ENCODE assay signal across 8 cellular contexts in genomic region chr5:150138551-150139265, GRCh38. TPM values are rescaled to one million over a fixed set of nuclear protein-coding genes. Genes with fewer than 3 reads are reported as not detected.
A peak's percentile ranks its signal among the peaks of the same experiment; 100 is the strongest.
DNase-seq lines count a peak whose midpoint lies in the region; ATAC-seq and TF ChIP-seq lines count a peak whose summit lies in the region.

No MANE protein-coding gene starts in this region.

- H3K27ac Mint-ChIP-seq in Caco-2 (ENCODE audit: unreplicated experiment): peak overlapping the region; percentile 92

- WGBS in psoas muscle, 3 donors: 60 to 63% (median 63%) methylated on average over 10 of the region's 10 CpGs

- no peaks in the 10 kb centered on the region for H3K27me3 ChIP-seq in Caco-2 (replicated peaks; ENCODE audit: control insufficient read depth, insufficient read depth, low read length)
- no peaks in the 10 kb centered on the region for H3K27me3 ChIP-seq in right atrium auricular region
- no peaks in the 10 kb centered on the region for H3K27me3 ChIP-seq in psoas muscle (ENCODE audit: insufficient read depth in 3 of 3, low read length in 2 of 3)

- peaks cover 58% of the 10 kb centered on the region for H3K4me1 Mint-ChIP-seq in Caco-2 (ENCODE audit: low read depth, unreplicated experiment)

- no TSS peak for BruUV-seq in Caco-2 (replicated peaks; lab: Mats Ljungman, UMichigan)

- ATAC-seq in psoas muscle (no peak), HG03571 (IDR thresholded peaks at IDR 0.05; ENCODE audit: unreplicated experiment) (no peak)

- H3K36me3 Mint-ChIP-seq in Caco-2 (ENCODE audit: insufficient read depth, unreplicated experiment): peaks cover 11% of the 10 kb centered on the region

- H3K4me3 ChIP-seq in Caco-2 (ENCODE audit: low read depth, low read length) (no peak overlapping the region), right atrium auricular region (no peak overlapping the region), psoas muscle (no peak overlapping the region)

- intact Hi-C loops in Caco-2 (cut with micrococcal nuclease; ENCODE audit: unreplicated experiment) (no loop called here), psoas muscle (cut with DNase I) (no loop called here)

- H3K9me3 ChIP-seq in Caco-2: no peaks in the 10 kb centered on the region
- H3K9me3 ChIP-seq in right atrium auricular region: no peaks in the 10 kb centered on the region
- H3K9me3 ChIP-seq in psoas muscle: no peaks in the 10 kb centered on the region

- H3K4me1 ChIP-seq in Caco-2 (peaks cover 79% of the 10 kb centered on the region), right atrium auricular region (peaks cover 0 to 84% of the 10 kb centered on the region in 2 donors), psoas muscle (peaks cover 10% of the 10 kb centered on the region)

- DNase-seq in Caco-2 (peak; percentile 78 to 82), amygdala (lab: John Stamatoyannopoulos, UW) (peak in 38 of 56 donors; percentile 13 to 77 (median 48)), right atrium auricular region (ENCODE audit: low spot score) (peak; percentile 71), psoas muscle (peak in 1 of 2 donors; percentile 45), NCI-H1436 (lab: John Stamatoyannopoulos, UW) (no peak), NCI-H1092 (lab: John Stamatoyannopoulos, UW) (no peak), NCI-H345 (lab: John Stamatoyannopoulos, UW) (no peak)

- no peaks in the 10 kb centered on the region for H3K27me3 Mint-ChIP-seq in Caco-2 (ENCODE audit: insufficient read depth, unreplicated experiment)

- CTCF ChIA-PET in Caco-2 (lab: Charles Lee): interaction anchor here (0.7 to 1.2 kb wide), 3 partner anchors 11 to 137 kb away, joined by 3 to 4 read pairs (median 4); no protein-coding TSS in a partner anchor

- H3K36me3 ChIP-seq in Caco-2 (ENCODE audit: control insufficient read depth, insufficient read depth, low read length): no peaks in the 10 kb centered on the region
- peaks cover 11% of the 10 kb centered on the region for H3K36me3 ChIP-seq in right atrium auricular region
- peaks cover 0 to 3% of the 10 kb centered on the region in 2 donors for H3K36me3 ChIP-seq in psoas muscle (ENCODE audit: insufficient read depth in 1 of 2, low read depth in 1 of 2)

- no peak for TF ChIP-seq CTCF in Caco-2 (IDR thresholded peaks at IDR 0.05; ENCODE audit: insufficient read depth in 1 of 2, low read depth in 1 of 2, low read length in 1 of 2, severe bottlenecking in 1 of 2, unreplicated experiment in 1 of 2)
- no peak for TF ChIP-seq CTCF in right atrium auricular region (IDR thresholded peaks at IDR 0.05)
- no peak for TF ChIP-seq CTCF in psoas muscle (IDR thresholded peaks at IDR 0.05)

- POLR2A ChIA-PET in Caco-2 (lab: Charles Lee): no interaction called here

- peak overlapping the region; percentile 78 to 82 for H3K27ac ChIP-seq in right atrium auricular region
- peak overlapping the region; percentile 71 for H3K27ac ChIP-seq in psoas muscle

- H3K4me3 Mint-ChIP-seq in Caco-2 (ENCODE audit: unreplicated experiment): peak overlapping the region; percentile 49

- H3K9me3 Mint-ChIP-seq in Caco-2 (ENCODE audit: unreplicated experiment): no peaks in the 10 kb centered on the region

RNA-seq across cellular contexts. Expression of gene PDGFRB, which starts 16.9 kb away (rescaled TPM):
- total RNA-seq in Caco-2 (2022): 5.9 and 7.2 TPM in 2 replicates
- total RNA-seq in right atrium auricular region: 10 to 100 TPM; 68.3 to 68.7 TPM
- total RNA-seq in psoas muscle: 10 to 100 TPM; 34.0 to 56.0 (median 39.1) TPM
- 10 to 100 TPM; 14.6 to 19.9 (median 19.2) TPM for polyA plus RNA-seq in psoas muscle

RNA-seq across cellular contexts. Expression of gene CDX1, which starts 27.9 kb away (rescaled TPM):
- 0.29 and 0.65 TPM in 2 replicates for total RNA-seq in Caco-2 (2022)
- total RNA-seq in right atrium auricular region: not detected
- total RNA-seq in psoas muscle: not detected
- under 1 TPM in 2 of 3 donors, not detected in 1; 0.06 to 0.08 TPM for polyA plus RNA-seq in psoas muscle

RNA-seq across cellular contexts. Expression of gene SLC6A7, which starts 51.2 kb away (rescaled TPM):
- total RNA-seq in Caco-2 (2022) (not detected in 2 replicates), right atrium auricular region (not detected), psoas muscle (not detected)
- not detected for polyA plus RNA-seq in psoas muscle

RNA-seq across cellular contexts. Expression of gene CSF1R, which starts 52.4 kb away (rescaled TPM):
- total RNA-seq in Caco-2 (2022) (5.8 and 8.2 TPM in 2 replicates), right atrium auricular region (10 to 100 TPM; 11.2 to 24.6 TPM), psoas muscle (10 to 100 TPM in 2 of 4 donors, 1 to 10 TPM in 2; 4.2 to 20.0 (median 10.7) TPM)
- 1 to 10 TPM; 1.2 to 1.6 (median 1.3) TPM for polyA plus RNA-seq in psoas muscle

Comparison
In these comparisons a context has a peak if more than half of its experiments do, and no peak if none do; other contexts are left out.
1. DNase-seq: peak in Caco-2 (2 of 2), amygdala (38 of 56) and right atrium auricular region (single experiment); none in NCI-H1436 (single experiment), NCI-H1092 (single experiment) and NCI-H345 (single experiment).